Comparison of ENCODE assay signal across 15 cellular contexts in genomic region chr9:99391937-99392574, GRCh38.
DNase-seq lines count a peak whose midpoint lies in the region; ATAC-seq, FAIRE-seq and TF ChIP-seq lines count a peak whose summit lies in the region.
"Had no signal": no experiment of that assay in that cellular context is flagged by ENCODE, and none has a peak within 500 bp of the region (broad histone marks: within the 10 kb centered on the region; RNA-seq: fewer than 3 reads in every experiment).

No MANE protein-coding gene starts in this region.

- H3K79me1 ChIP-seq in IMR-90 (ENCODE audit: low read depth in 1 of 2, low read length in 2 of 2), result no peaks in the 10 kb centered on the region

- TF ChIP-seq RAD21 in IMR-90 (IDR thresholded peaks at IDR 0.05; ENCODE audit: low read length), result no peak

- no peak overlapping the region for H3K18ac ChIP-seq in IMR-90 (ENCODE audit: low read depth, low read length)

- H4K20me1 ChIP-seq in mammary epithelial cell (ENCODE audit: insufficient read depth, low read length) (no peaks in the 10 kb centered on the region), IMR-90 (ENCODE audit: insufficient read depth, low read length) (no peaks in the 10 kb centered on the region)
- H4K20me1 ChIP-seq: BLaER1 had no signal

- no peak overlapping the region for H2BK120ac ChIP-seq in IMR-90 (ENCODE audit: low read depth, low read length)

- H3K79me2 ChIP-seq in mammary epithelial cell (ENCODE audit: insufficient read depth, low read length), result no peaks in the 10 kb centered on the region

- DNase-seq in mammary epithelial cell (no peak), breast epithelium (ENCODE audit: low spot score in 2 of 2) (no peak), IMR-90 (no peak), left cardiac atrium (no peak), omental fat pad (ENCODE audit: low spot score) (no peak), H54 (ENCODE audit: insufficient read length, low spot score) (no peak), nucleus accumbens (lab: John Stamatoyannopoulos, UW) (no peak)
- DNase-seq: 8988T; AML-193; CD8-positive, alpha-beta memory T cell; DMS 273 treated with DMSO at 0.1 percent for 48 hours; H9 had no signal

- in situ Hi-C loops in mammary epithelial cell (cut with MboI; ENCODE audit: low sequenced_read_pairs in 2 of 2), result no loop called here
- in situ Hi-C loops in IMR-90 (cut with MboI; ENCODE audit: low sequenced_read_pairs), result no loop called here

- no peak overlapping the region for H2AK9ac ChIP-seq in IMR-90 (replicated peaks; ENCODE audit: low read depth, low read length, poor library complexity)

- no peaks in the 10 kb centered on the region; the same call in 1 of the 2 replicates for H3K9me1 ChIP-seq in IMR-90 (ENCODE audit: insufficient read depth, low read length)

- H2AFZ ChIP-seq in mammary epithelial cell (ENCODE audit: low read depth, low read length), result peak overlapping the region; percentile 21
- H2AFZ ChIP-seq in IMR-90 (replicated peaks; ENCODE audit: low read length, poor library complexity), result no peak overlapping the region

- H3K27me3 ChIP-seq in mammary epithelial cell (ENCODE audit: insufficient read depth, low read length), result no peaks in the 10 kb centered on the region
- H3K27me3 ChIP-seq in breast epithelium, result no peaks in the 10 kb centered on the region
- H3K27me3 ChIP-seq in IMR-90 (ENCODE audit: control insufficient read depth, insufficient read depth, low read length), result 0 out of 2 replicates have a peak, but pooled peaks cover 2% of the 10 kb centered on the region
- H3K27me3 ChIP-seq: BLaER1 had no signal

- H3K4me2 ChIP-seq in mammary epithelial cell (ENCODE audit: insufficient read depth, low read depth, low read length), result no peak overlapping the region
- H3K4me2 ChIP-seq in IMR-90 (ENCODE audit: low read depth, low read length), result no peak overlapping the region
- H3K4me2 ChIP-seq: BLaER1, GM23338 had no signal

- no peak overlapping the region for H4K8ac ChIP-seq in IMR-90 (ENCODE audit: low read depth in 2 of 2, low read length in 2 of 2)

- H3K56ac ChIP-seq in IMR-90 (ENCODE audit: extremely low read depth, insufficient read depth, low read length), result no peak overlapping the region

- H3K27ac ChIP-seq in mammary epithelial cell (ENCODE audit: insufficient read depth, low read depth, low read length) (no peak overlapping the region), breast epithelium (peak overlapping the region in 1 of 2 donors; percentile 6), IMR-90 (ENCODE audit: insufficient read depth, low read length) (no peak overlapping the region)
- H3K27ac ChIP-seq: BLaER1 had no signal

- POLR2A ChIA-PET in IMR-90 (lab: Charles Lee; ENCODE audit: unreplicated experiment), result no interaction called here

- H2AK5ac ChIP-seq in IMR-90 (ENCODE audit: low read depth, low read length), result no peak overlapping the region

- no peak overlapping the region for H3K4ac ChIP-seq in IMR-90 (ENCODE audit: low read depth, low read length)

- peak overlapping the region; percentile 1; the same call in 1 of the 2 replicates for H2BK20ac ChIP-seq in IMR-90 (ENCODE audit: low read depth, low read length)

- no peak overlapping the region for H4K5ac ChIP-seq in IMR-90 (ENCODE audit: low read depth, low read length)

- dilution Hi-C loops in mammary epithelial cell (cut with HindIII; ENCODE audit: low sequenced_read_pairs), result no loop called here
- dilution Hi-C loops in IMR-90 (cut with HindIII; ENCODE audit: low sequenced_read_pairs, unreplicated experiment), result no loop called here

- TF ChIP-seq CTCF in mammary epithelial cell (conservative IDR thresholded peaks at IDR 0.05 in 1 of 2, IDR thresholded peaks at IDR 0.05 in 1 of 2; ENCODE audit: extremely low read depth in 1 of 2, insufficient read depth in 1 of 2, low read depth in 1 of 2, low read length in 2 of 2), result no peak
- TF ChIP-seq CTCF in breast epithelium (IDR thresholded peaks at IDR 0.05), result no peak
- TF ChIP-seq CTCF in IMR-90 (conservative IDR thresholded peaks at IDR 0.05; ENCODE audit: low read depth, low read length), result no peak
- no peak for TF ChIP-seq CTCF in omental fat pad (IDR thresholded peaks at IDR 0.05)

- no peak overlapping the region for H2BK15ac ChIP-seq in IMR-90 (ENCODE audit: low read depth, low read length)

- ATAC-seq in IMR-90 (ENCODE audit: low read depth) (no peak), left cardiac atrium (peak; percentile 53 to 65), omental fat pad (ENCODE audit: low FRiP score) (peak; percentile 37), GM19455 (IDR thresholded peaks at IDR 0.05; ENCODE audit: unreplicated experiment) (no peak)
- ATAC-seq: GM23338 had no signal

- no peaks in the 10 kb centered on the region for H3K9me3 ChIP-seq in mammary epithelial cell (replicated peaks; ENCODE audit: insufficient read depth, low read length)
- H3K9me3 ChIP-seq in breast epithelium, result no peaks in the 10 kb centered on the region
- 0 out of 2 replicates have a peak, but pooled peaks cover 1% of the 10 kb centered on the region for H3K9me3 ChIP-seq in IMR-90 (ENCODE audit: control insufficient read depth, insufficient read depth, low read length)
- H3K9me3 ChIP-seq: BLaER1 had no signal

- no peaks in the 10 kb centered on the region for H3K36me3 ChIP-seq in mammary epithelial cell (ENCODE audit: insufficient read depth, low read length)
- H3K36me3 ChIP-seq in breast epithelium, result no peaks in the 10 kb centered on the region
- no peaks in the 10 kb centered on the region for H3K36me3 ChIP-seq in IMR-90 (ENCODE audit: control insufficient read depth, insufficient read depth, low read length)
- H3K36me3 ChIP-seq: BLaER1 had no signal

- H3K4me1 ChIP-seq in mammary epithelial cell (ENCODE audit: insufficient read depth, low read length), result peaks cover 9% of the 10 kb centered on the region
- no peaks in the 10 kb centered on the region for H3K4me1 ChIP-seq in breast epithelium
- peaks cover 2% of the 10 kb centered on the region for H3K4me1 ChIP-seq in IMR-90 (ENCODE audit: control insufficient read depth, insufficient read depth, low read length)

- no peak for FAIRE-seq in H54 (lab: Jason Lieb, UNC)

- H3K9ac ChIP-seq in mammary epithelial cell (ENCODE audit: insufficient read depth, low read length) (no peak overlapping the region), IMR-90 (ENCODE audit: low read depth, low read length) (no peak overlapping the region)
- H3K9ac ChIP-seq: BLaER1 had no signal

- TF ChIP-seq POLR2A in breast epithelium (IDR thresholded peaks at IDR 0.05) (no peak), IMR-90 (IDR thresholded peaks at IDR 0.05; ENCODE audit: low read depth, low read length) (no peak), H54 (IDR thresholded peaks at IDR 0.05; ENCODE audit: low read depth, low read length) (no peak)

- CTCF ChIA-PET in mammary epithelial cell (lab: Charles Lee; ENCODE audit: low non-redundant PET), result no interaction called here
- CTCF ChIA-PET in IMR-90 (lab: Yijun Ruan, JAX), result no interaction called here

- H4K91ac ChIP-seq in IMR-90 (ENCODE audit: insufficient read depth, low read depth, low read length), result no peak overlapping the region

- H2BK5ac ChIP-seq in IMR-90 (ENCODE audit: low read depth, low read length, poor library complexity, severe bottlenecking), result no peak overlapping the region

- 18% methylated on average over 5 of the region's 6 CpGs for WGBS in mammary epithelial cell (ENCODE audit: low coverage, missing lambda C conversion rate)
- WGBS in IMR-90 (ENCODE audit: extremely low coverage in 2 of 2, insufficient read length in 1 of 2), 2 experiments, result 90% methylated on average over 2 of the region's 6 CpGs; no CpG with 5 or more reads in 1 of the 2 experiments

- H3K4me3 ChIP-seq in mammary epithelial cell (replicated peaks in 1 of 3; ENCODE audit: insufficient read depth in 1 of 3, low read depth in 2 of 3, low read length in 3 of 3) (no peak overlapping the region), breast epithelium (no peak overlapping the region), IMR-90 (ENCODE audit: insufficient read depth, low read depth, low read length) (no peak overlapping the region)
- H3K4me3 ChIP-seq: BLaER1, GM23338 had no signal

- no peak overlapping the region for H3K23ac ChIP-seq in IMR-90 (ENCODE audit: low read depth, low read length)

- no peak overlapping the region for H3K14ac ChIP-seq in IMR-90 (replicated peaks; ENCODE audit: low read depth, low read length)

- intact Hi-C loops in mammary epithelial cell (cut with micrococcal nuclease), result no loop called here
- intact Hi-C loops in breast epithelium (cut with DNase I; ENCODE audit: low total_unique reads), result no loop called here
- intact Hi-C loops in IMR-90 (cut with micrococcal nuclease), result no loop called here
- intact Hi-C loops in left cardiac atrium (cut with DNase I), result loop anchor here in 1 of 2 donors (5.0 kb wide), 1 partner anchor 55 kb away; no protein-coding TSS in a partner anchor

- BruUV-seq in mammary epithelial cell (replicated peaks; lab: Mats Ljungman, UMichigan) (no TSS peak), IMR-90 (replicated peaks; lab: Mats Ljungman, UMichigan) (no TSS peak)

TF ChIP-seq in IMR-90, 13 proteins besides CTCF, POLR2A, EP300 and RAD21 (continues in another document):
- TF ChIP-seq SMC3 (IDR thresholded peaks at IDR 0.05; ENCODE audit: low read depth, low read length) (no peak), USF2 (IDR thresholded peaks at IDR 0.05; ENCODE audit: low read depth, low read length) (no peak), FOS (IDR thresholded peaks at IDR 0.05; ENCODE audit: low read depth, low read length) (no peak), MXI1 (IDR thresholded peaks at IDR 0.05; ENCODE audit: borderline replicate concordance, low read depth, low read length) (no peak), MAFK (IDR thresholded peaks at IDR 0.05; ENCODE audit: low read depth, low read length) (no peak), RFX5 (IDR thresholded peaks at IDR 0.05; ENCODE audit: low read depth, low read length) (no peak), MAZ (IDR thresholded peaks at IDR 0.05; ENCODE audit: borderline replicate concordance, low read depth, low read length) (no peak), NFE2L2 (IDR thresholded peaks at IDR 0.05; ENCODE audit: low read depth, low read length) (no peak)

Comparison
In these comparisons a context has a peak if more than half of its experiments do, and no peak if none do; other contexts are left out.
1. ATAC-seq: peak in left cardiac atrium (2 of 2) and omental fat pad (single experiment); none in IMR-90 (single experiment) and GM19455 (single experiment).